ENCODE assay signal across 8 cellular contexts in genomic region chr6:110039364-110039995, GRCh38.
DNase-seq lines count a peak whose midpoint lies in the region; ATAC-seq lines count a peak whose summit lies in the region.

No MANE protein-coding gene starts in this region.

- no peaks in the 10 kb centered on the region for H3K27me3 ChIP-seq in muscle layer of duodenum (ENCODE audit: low read depth, low read length)

- peak; percentile 86 for ATAC-seq in GM21717 (IDR thresholded peaks at IDR 0.05; ENCODE audit: unreplicated experiment)
- ATAC-seq in esophagus mucosa = peak; percentile 89

- H3K4me1 ChIP-seq in muscle layer of duodenum (ENCODE audit: control insufficient read depth in 1 of 2, insufficient read depth in 2 of 2, low read length in 2 of 2) = no peaks in the 10 kb centered on the region

- peak overlapping the region; percentile 40 for H3K27ac ChIP-seq in muscle layer of duodenum (ENCODE audit: low read length)

- DNase-seq in DMS53 treated with DMSO at 0.1 percent for 48 hours (lab: John Stamatoyannopoulos, UW; ENCODE audit: unreplicated experiment) (peak; percentile 88), OCI-M2 (lab: John Stamatoyannopoulos, UW; ENCODE audit: unreplicated experiment) (peak; percentile 45)
- peak; percentile 85 for DNase-seq in Jurkat, Clone E6-1 (ENCODE audit: low read depth, low spot score)
- peak; percentile 79 for DNase-seq in activated T-cell treated with anti-CD3 and anti-CD28 coated beads, Interleukin-2, amount 50 U/mL, for 1 hour
- peak; percentile 57 to 62 for DNase-seq in stimulated activated CD8-positive, alpha-beta memory T cell treated with anti-CD3 and anti-CD28 coated beads, Interleukin-7, amount 100 ng/mL, for 1 hour (ENCODE audit: low read depth in 2 of 2)

- H3K9me3 ChIP-seq in muscle layer of duodenum (ENCODE audit: control insufficient read depth in 1 of 2, low read length in 2 of 2) = no peaks in the 10 kb centered on the region

- no peaks in the 10 kb centered on the region for H3K36me3 ChIP-seq in muscle layer of duodenum (ENCODE audit: control insufficient read depth in 1 of 2, insufficient read depth in 2 of 2, low read length in 2 of 2)

- H3K4me3 ChIP-seq in Jurkat, Clone E6-1 (ENCODE audit: low read length) = peak overlapping the region; percentile 59
- H3K4me3 ChIP-seq in muscle layer of duodenum (ENCODE audit: low read depth in 1 of 2, low read length in 2 of 2) = peak overlapping the region; percentile 25 to 55

Comparison
In these comparisons a context has a peak if more than half of its experiments do, and no peak if none do; other contexts are left out.
1. Peak in every context shown above with its lines: DNase-seq, ATAC-seq, H3K4me3 ChIP-seq and H3K27ac ChIP-seq.